ENCODE assay signal across 1 cellular context in genomic region chr7:42911482-42912447, GRCh38.
TF ChIP-seq lines count a peak whose summit lies in the region.

Gene C7orf25, minus strand, starts transcription at chr7:42912070. Its CDS starts 1,170 bp downstream, at chr7:42910900.

TF ChIP-seq in K562, 482 proteins besides CTCF, POLR2A, EP300 and RAD21 (continued from another document and continues in another):
- TF ChIP-seq DMBX1 (CRISPR knock-in tag; IDR thresholded peaks at IDR 0.05; ENCODE audit: borderline replicate concordance) = peak; percentile 72
- no peak for TF ChIP-seq ZNF830 (CRISPR knock-in tag; IDR thresholded peaks at IDR 0.05)
- no peak for TF ChIP-seq MEF2A (IDR thresholded peaks at IDR 0.05; ENCODE audit: control insufficient read depth, low read depth, low read length)
- TF ChIP-seq BCOR (IDR thresholded peaks at IDR 0.05) = no peak
- TF ChIP-seq TSC22D4 (tag; IDR thresholded peaks at IDR 0.05) = no peak
- TF ChIP-seq CBX3 (IDR thresholded peaks at IDR 0.05; ENCODE audit: borderline replicate concordance in 1 of 2, low read length in 2 of 2) = no peak; a peak in 1 of 3 replicates
- TF ChIP-seq RBM14 (IDR thresholded peaks at IDR 0.05; ENCODE audit: borderline replicate concordance, insufficient read depth, low read depth, low read length) = no peak
- TF ChIP-seq SNIP1 (IDR thresholded peaks at IDR 0.05; ENCODE audit: low read depth) = no peak
- TF ChIP-seq GATAD2A (IDR thresholded peaks at IDR 0.05) = 0 out of 2 replicates have a peak, but pooled peaks have one; percentile 38
- TF ChIP-seq ZNF707 (CRISPR knock-in tag; conservative IDR thresholded peaks at IDR 0.05) = no peak
- TF ChIP-seq ZNF445 (CRISPR knock-in tag; IDR thresholded peaks at IDR 0.05; ENCODE audit: low read depth) = no peak
- no peak for TF ChIP-seq MECOM (CRISPR knock-in tag; IDR thresholded peaks at IDR 0.05)
- no peak for TF ChIP-seq ZBTB43 (CRISPR knock-in tag; IDR thresholded peaks at IDR 0.05)
- TF ChIP-seq FOXA1 (IDR thresholded peaks at IDR 0.05; ENCODE audit: borderline replicate concordance) = no peak
- TF ChIP-seq HDAC3 (IDR thresholded peaks at IDR 0.05; ENCODE audit: borderline replicate concordance, partially characterized antibody) = no peak
- peak; percentile 76 for TF ChIP-seq BHLHE40 (IDR thresholded peaks at IDR 0.05; ENCODE audit: low read length)
- peak; percentile 24; the same call in 1 of the 2 replicates for TF ChIP-seq PML (IDR thresholded peaks at IDR 0.05; ENCODE audit: low read length)
- TF ChIP-seq STAT5A (IDR thresholded peaks at IDR 0.05; ENCODE audit: borderline replicate concordance, low read length) = no peak
- no peak for TF ChIP-seq CBFB (CRISPR knock-in tag; IDR thresholded peaks at IDR 0.05)
- TF ChIP-seq GTF3C2 (IDR thresholded peaks at IDR 0.05; ENCODE audit: borderline replicate concordance, extremely low read depth, insufficient read length) = no peak
- TF ChIP-seq ZEB2 (IDR thresholded peaks at IDR 0.05) = peak; percentile 24; the same call in 1 of the 2 replicates
- no peak for TF ChIP-seq NCOA6 (IDR thresholded peaks at IDR 0.05)
- TF ChIP-seq NEUROD1 (IDR thresholded peaks at IDR 0.05; ENCODE audit: borderline replicate concordance, low read depth, low read length, partially characterized antibody) = peak; percentile 23
- TF ChIP-seq EHMT2 (IDR thresholded peaks at IDR 0.05) = no peak
- no peak for TF ChIP-seq TCF7 (IDR thresholded peaks at IDR 0.05; ENCODE audit: borderline replicate concordance)
- peak; percentile 42; the same call in 1 of the 2 replicates for TF ChIP-seq ZBTB9 (CRISPR knock-in tag; IDR thresholded peaks at IDR 0.05)
- TF ChIP-seq MBD2 (IDR thresholded peaks at IDR 0.05; ENCODE audit: borderline replicate concordance, low read depth) = peak; percentile 71; the same call in 1 of the 2 replicates
- peak in 1 of 2 experiments; percentile 67; a peak in 2 of 4 replicates for TF ChIP-seq HDAC1 (IDR thresholded peaks at IDR 0.05)
- no peak; the same call in 1 of the 2 replicates for TF ChIP-seq ERF (CRISPR knock-in tag; IDR thresholded peaks at IDR 0.05)
- TF ChIP-seq ZNF347 (CRISPR knock-in tag; IDR thresholded peaks at IDR 0.05; ENCODE audit: low read depth) = no peak
- TF ChIP-seq PHB (CRISPR knock-in tag; IDR thresholded peaks at IDR 0.05) = no peak
- TF ChIP-seq HMBOX1 (IDR thresholded peaks at IDR 0.05) = no peak
- TF ChIP-seq ELK1 (CRISPR knock-in tag; IDR thresholded peaks at IDR 0.05) = no peak
- no peak for TF ChIP-seq MAFG (tag; conservative IDR thresholded peaks at IDR 0.05)
- TF ChIP-seq CHD1 (IDR thresholded peaks at IDR 0.05; ENCODE audit: low read length) = no peak
- TF ChIP-seq DLX4 (CRISPR knock-in tag; IDR thresholded peaks at IDR 0.05) = no peak
- no peak for TF ChIP-seq ZNF384 (IDR thresholded peaks at IDR 0.05; ENCODE audit: low read depth, low read length)
- TF ChIP-seq EZH2 (IDR thresholded peaks at IDR 0.05; ENCODE audit: borderline replicate concordance, low read depth, low read length) = no peak
- peak; percentile 84; the same call in 1 of the 2 replicates for TF ChIP-seq PHF8 (IDR thresholded peaks at IDR 0.05; ENCODE audit: borderline replicate concordance, low read length)
- no peak for TF ChIP-seq DEAF1 (CRISPR knock-in tag; IDR thresholded peaks at IDR 0.05)
- TF ChIP-seq KAT2B (IDR thresholded peaks at IDR 0.05; ENCODE audit: low read depth, low read length) = no peak
- TF ChIP-seq PRDM10 (IDR thresholded peaks at IDR 0.05; ENCODE audit: partially characterized antibody) = peak; percentile 51
- peak; percentile 29 for TF ChIP-seq SAP30 (IDR thresholded peaks at IDR 0.05; ENCODE audit: borderline replicate concordance, insufficient read depth, low read depth, low read length, poor library complexity, severe bottlenecking)
- TF ChIP-seq PHF21A (IDR thresholded peaks at IDR 0.05; ENCODE audit: borderline replicate concordance, low read depth) = no peak
- TF ChIP-seq STAG1 (CRISPR knock-in tag; IDR thresholded peaks at IDR 0.05; ENCODE audit: borderline replicate concordance) = no peak
- peak; percentile 64 for TF ChIP-seq MITF (IDR thresholded peaks at IDR 0.05)
- TF ChIP-seq ZNF449 (CRISPR knock-in tag; IDR thresholded peaks at IDR 0.05) = no peak
- TF ChIP-seq ZNF717 (CRISPR knock-in tag; IDR thresholded peaks at IDR 0.05) = no peak
- TF ChIP-seq ZNF655 (CRISPR knock-in tag; IDR thresholded peaks at IDR 0.05) = no peak
